In genomic region chr17:63837962-63838585, GRCh38 we compare ENCODE assay signal across 10 cellular contexts. TPM values are rescaled to one million over a fixed set of nuclear protein-coding genes. Genes with fewer than 3 reads are reported as not detected.
A peak's percentile ranks its signal among the peaks of the same experiment; 100 is the strongest.
DNase-seq lines count a peak whose midpoint lies in the region; ATAC-seq, FAIRE-seq and TF ChIP-seq lines count a peak whose summit lies in the region.
"Had no signal": no experiment of that assay in that cellular context is flagged by ENCODE, and none has a peak within 500 bp of the region (broad histone marks: within the 10 kb centered on the region; RNA-seq: fewer than 3 reads in every experiment).

No MANE protein-coding gene starts in this region.

- TF ChIP-seq EP300 in tibial nerve (IDR thresholded peaks at IDR 0.05) = no peak

- no peaks in the 10 kb centered on the region for H3K27me3 Mint-ChIP-seq in activated naive CD4-positive, alpha-beta T cell treated with anti-CD3 and anti-CD28 coated beads for 36 hours (ENCODE audit: low read depth)

- no peak overlapping the region for H2AK5ac ChIP-seq in mesendoderm (ENCODE audit: low read length)

- H3K23ac ChIP-seq in mesendoderm (ENCODE audit: low read length) = peak overlapping the region; percentile 9

- peaks cover 39% of the 10 kb centered on the region for H3K4me1 Mint-ChIP-seq in activated naive CD4-positive, alpha-beta T cell treated with anti-CD3 and anti-CD28 coated beads for 36 hours (ENCODE audit: low read depth)

- H4K5ac ChIP-seq in mesendoderm (ENCODE audit: low read length) = no peak overlapping the region

- peak overlapping the region; percentile 25 for H3K56ac ChIP-seq in mesendoderm (ENCODE audit: low read length)

- peaks cover 11 to 33% of the 10 kb centered on the region in 2 donors for H3K4me1 ChIP-seq in breast epithelium
- H3K4me1 ChIP-seq in mesendoderm (ENCODE audit: control insufficient read depth, low read depth, low read length) = peaks cover 10% of the 10 kb centered on the region
- peaks cover 8 to 63% (median 43%) of the 10 kb centered on the region in 4 donors for H3K4me1 ChIP-seq in tibial nerve

- TF ChIP-seq POLR2A in breast epithelium (IDR thresholded peaks at IDR 0.05) = no peak
- TF ChIP-seq POLR2A in tibial nerve (IDR thresholded peaks at IDR 0.05) = no peak

- DNase-seq in activated naive CD4-positive, alpha-beta T cell treated with anti-CD3 and anti-CD28 coated beads for 36 hours = no peak
- no peak for DNase-seq in activated naive CD4-positive, alpha-beta T cell treated with Interleukin-2 at 50 U/mL for 16 hours
- DNase-seq in breast epithelium (ENCODE audit: low spot score in 2 of 2) = no peak
- no peak for DNase-seq in mesendoderm
- no peak for DNase-seq in tibial nerve (ENCODE audit: low spot score in 2 of 2)
- no peak for DNase-seq in OCI-M1 (lab: John Stamatoyannopoulos, UW)
- DNase-seq in urothelium cell line (ENCODE audit: low spot score) = no peak
- DNase-seq: RPMI8226 had no signal

- H3K36me3 ChIP-seq in breast epithelium (no peaks in the 10 kb centered on the region), mesendoderm (ENCODE audit: control insufficient read depth, insufficient read depth, low read length) (peaks cover 8% of the 10 kb centered on the region), tibial nerve (peaks cover 0 to 43% (median 21%) of the 10 kb centered on the region in 3 donors)

- H3K27me3 ChIP-seq in breast epithelium = no peaks in the 10 kb centered on the region
- H3K27me3 ChIP-seq in mesendoderm (ENCODE audit: insufficient read depth, low read length, poor library complexity) = no peaks in the 10 kb centered on the region
- no peaks in the 10 kb centered on the region for H3K27me3 ChIP-seq in tibial nerve

- H3K4me3 ChIP-seq in breast epithelium (peak overlapping the region in 2 of 3 donors; percentile 52 to 69), mesendoderm (ENCODE audit: low read length) (no peak overlapping the region), tibial nerve (peak overlapping the region in 3 of 4 donors; percentile 3 to 78 (median 28))

- H3K79me2 ChIP-seq in mesendoderm (ENCODE audit: control insufficient read depth, insufficient read depth, low read length) = peaks cover 36% of the 10 kb centered on the region

- no peak overlapping the region for H2BK15ac ChIP-seq in mesendoderm (replicated peaks; ENCODE audit: low read depth)

- H3K27ac ChIP-seq in breast epithelium = peak overlapping the region; percentile 90 to 92
- no peak overlapping the region for H3K27ac ChIP-seq in mesendoderm (ENCODE audit: low read depth, low read length)
- H3K27ac ChIP-seq in tibial nerve = peak overlapping the region; percentile 89 to 98 (median 94)

- no CpG with 5 or more reads among the region's 5 CpGs for WGBS in mesendoderm (ENCODE audit: extremely low coverage, insufficient coverage, low lambda C conversion rate)
- 57 to 82% methylated on average over 4 to 5 of the region's 5 CpGs for WGBS in tibial nerve, 2 donors

- H3K9me3 ChIP-seq in breast epithelium (no peaks in the 10 kb centered on the region), tibial nerve (no peaks in the 10 kb centered on the region)

- no peak for ATAC-seq in HG03097 (IDR thresholded peaks at IDR 0.05; ENCODE audit: low FRiP score, unreplicated experiment)

- H4K8ac ChIP-seq in mesendoderm (ENCODE audit: low read depth, low read length) = no peak overlapping the region

- H3K18ac ChIP-seq in mesendoderm (ENCODE audit: low read length) = no peak overlapping the region

- H3K4ac ChIP-seq in mesendoderm (ENCODE audit: low read depth, low read length) = no peak overlapping the region

- no peak overlapping the region for H3K9ac ChIP-seq in mesendoderm (ENCODE audit: low read length)

- no peak overlapping the region for H3K4me3 Mint-ChIP-seq in activated naive CD4-positive, alpha-beta T cell treated with anti-CD3 and anti-CD28 coated beads for 36 hours

- peaks cover 26% of the 10 kb centered on the region for H3K79me1 ChIP-seq in mesendoderm (ENCODE audit: low read length)

- no peak overlapping the region for H3K4me2 ChIP-seq in mesendoderm (ENCODE audit: low read length)

- no peaks in the 10 kb centered on the region for H3K9me3 Mint-ChIP-seq in activated naive CD4-positive, alpha-beta T cell treated with anti-CD3 and anti-CD28 coated beads for 36 hours

- no peak overlapping the region for H2BK5ac ChIP-seq in mesendoderm (ENCODE audit: low read length)

- intact Hi-C loops in activated naive CD4-positive, alpha-beta T cell treated with anti-CD3 and anti-CD28 coated beads for 36 hours (cut with micrococcal nuclease) = no loop called here
- intact Hi-C loops in breast epithelium (cut with DNase I; ENCODE audit: low total_unique reads) = loop anchor here (5.0 kb wide), 1 partner anchor 141 kb away; no protein-coding TSS in a partner anchor

- H2BK120ac ChIP-seq in mesendoderm (ENCODE audit: low read depth, low read length) = no peak overlapping the region

- no peak for FAIRE-seq in urothelium cell line (lab: Jason Lieb, UNC)

- CTCF ChIA-PET in activated naive CD4-positive, alpha-beta T cell treated with anti-CD3 and anti-CD28 coated beads for 36 hours (lab: Charles Lee) = interaction anchor here (0.7 to 4.5 kb wide), 3 partner anchors 9 to 12 kb away, joined by 3 to 29 read pairs (median 13); no protein-coding TSS in a partner anchor

- H3K36me3 Mint-ChIP-seq in activated naive CD4-positive, alpha-beta T cell treated with anti-CD3 and anti-CD28 coated beads for 36 hours (ENCODE audit: low read depth) = peaks cover 16% of the 10 kb centered on the region

- H3K27ac Mint-ChIP-seq in activated naive CD4-positive, alpha-beta T cell treated with anti-CD3 and anti-CD28 coated beads for 36 hours = peak overlapping the region; percentile 30

- TF ChIP-seq CTCF in breast epithelium (IDR thresholded peaks at IDR 0.05) (no peak), tibial nerve (IDR thresholded peaks at IDR 0.05) (no peak)

RNA-seq across cellular contexts. Expression of gene SMARCD2, which starts 4.4 kb away (rescaled TPM):
- 100 to 1,000 TPM in 1 of 2 experiments, 10 to 100 TPM in 1; 98.5 to 107 TPM for total RNA-seq in activated naive CD4-positive, alpha-beta T cell treated with anti-CD3 and anti-CD28 coated beads for 36 hours
- total RNA-seq in breast epithelium (100 to 1,000 TPM; 142 to 210 (median 192) TPM), tibial nerve (100 to 1,000 TPM; 241 to 402 (median 302) TPM)
- 39.6 TPM for polyA plus RNA-seq in mesendoderm (2013, experiment 1 of 2)
- 40.6 TPM for polyA plus RNA-seq in mesendoderm (2013, experiment 2 of 2)

RNA-seq across cellular contexts. Expression of gene FTSJ3, which starts 10.6 kb away (rescaled TPM):
- 10 to 100 TPM; 25.3 to 26.2 TPM for total RNA-seq in activated naive CD4-positive, alpha-beta T cell treated with anti-CD3 and anti-CD28 coated beads for 36 hours
- total RNA-seq in breast epithelium (10 to 100 TPM; 55.4 to 78.7 (median 59.1) TPM), tibial nerve (10 to 100 TPM; 32.8 to 69.3 (median 43.2) TPM)
- 52.0 TPM for polyA plus RNA-seq in mesendoderm (2013, experiment 1 of 2)
- 50.6 TPM for polyA plus RNA-seq in mesendoderm (2013, experiment 2 of 2)

RNA-seq across cellular contexts. Expression of gene PSMC5, which starts 10.8 kb away (rescaled TPM):
- total RNA-seq in activated naive CD4-positive, alpha-beta T cell treated with anti-CD3 and anti-CD28 coated beads for 36 hours = 100 to 1,000 TPM; 144 to 154 TPM
- total RNA-seq in breast epithelium = 100 to 1,000 TPM in 2 of 3 donors, 10 to 100 TPM in 1; 98.3 to 110 (median 104) TPM
- 119 TPM for polyA plus RNA-seq in mesendoderm (2013, experiment 1 of 2)
- polyA plus RNA-seq in mesendoderm (2013, experiment 2 of 2) = 121 TPM
- 100 to 1,000 TPM in 2 of 4 donors, 10 to 100 TPM in 2; 62.1 to 116 (median 103) TPM for total RNA-seq in tibial nerve

RNA-seq across cellular contexts. Expression of gene CSH2, which starts 35.4 kb away (rescaled TPM):
- not detected for total RNA-seq in activated naive CD4-positive, alpha-beta T cell treated with anti-CD3 and anti-CD28 coated beads for 36 hours
- total RNA-seq in breast epithelium = not detected
- 1.3 TPM for polyA plus RNA-seq in mesendoderm (2013, experiment 1 of 2)
- 1.7 TPM for polyA plus RNA-seq in mesendoderm (2013, experiment 2 of 2)
- total RNA-seq in tibial nerve = not detected
- total RNA-seq: dermis microvascular lymphatic vessel endothelial cell had no signal

RNA-seq across cellular contexts. Expression of gene GH2, which starts 43.7 kb away (rescaled TPM):
- not detected for total RNA-seq in activated naive CD4-positive, alpha-beta T cell treated with anti-CD3 and anti-CD28 coated beads for 36 hours
- total RNA-seq in breast epithelium = not detected
- 1.4 TPM for polyA plus RNA-seq in mesendoderm (2013, experiment 1 of 2)
- 1.6 TPM for polyA plus RNA-seq in mesendoderm (2013, experiment 2 of 2)
- not detected for total RNA-seq in tibial nerve
- total RNA-seq: dermis microvascular lymphatic vessel endothelial cell had no signal
